In the genomic region with DNA sequence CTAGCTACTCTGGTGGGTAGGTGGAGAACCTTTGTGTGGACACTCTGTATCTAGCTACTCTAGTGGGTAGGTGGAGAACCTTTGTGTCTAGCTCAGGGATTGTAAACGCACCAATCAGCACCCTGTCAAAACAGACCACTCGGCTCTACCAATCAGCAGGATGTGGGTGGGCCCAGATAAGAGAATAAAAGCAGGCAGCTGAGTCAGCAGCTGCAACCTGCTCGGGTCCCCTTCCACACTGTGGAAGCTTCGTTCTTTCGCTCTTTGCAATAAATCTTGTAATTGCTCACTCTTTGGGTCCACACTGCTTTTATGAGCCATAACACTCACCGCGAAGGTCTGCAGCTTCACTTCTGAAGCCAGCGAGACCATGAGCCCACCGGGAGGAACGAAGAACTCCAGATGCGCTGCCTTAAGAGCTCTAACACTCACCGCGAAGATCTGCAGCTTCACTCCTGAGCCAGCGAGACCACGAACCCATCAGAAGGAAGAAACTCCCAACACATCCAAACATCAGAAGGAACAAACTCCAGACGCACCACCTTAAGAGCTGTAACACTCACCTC, we compare ENCODE assay signal across 5 cellular contexts. TPM values are rescaled to one million over a fixed set of nuclear protein-coding genes. Genes with fewer than 3 reads are reported as not detected.
"Had no signal": no experiment of that assay in that cellular context is flagged by ENCODE, and none has a peak within 500 bp of the region (broad histone marks: within the 10 kb centered on the region; RNA-seq: fewer than 3 reads in every experiment).

No MANE protein-coding gene starts in this region.

RNA-seq across cellular contexts. Expression of a gene that starts 29.7 kb away (rescaled TPM):
- total RNA-seq: naive thymus-derived CD4-positive, alpha-beta T cell; natural killer cell; osteoblast; renal cortical epithelial cell had no signal
- polyA plus RNA-seq: neural cell had no signal
